ENCODE assay signal across 12 cellular contexts in the genomic region with DNA sequence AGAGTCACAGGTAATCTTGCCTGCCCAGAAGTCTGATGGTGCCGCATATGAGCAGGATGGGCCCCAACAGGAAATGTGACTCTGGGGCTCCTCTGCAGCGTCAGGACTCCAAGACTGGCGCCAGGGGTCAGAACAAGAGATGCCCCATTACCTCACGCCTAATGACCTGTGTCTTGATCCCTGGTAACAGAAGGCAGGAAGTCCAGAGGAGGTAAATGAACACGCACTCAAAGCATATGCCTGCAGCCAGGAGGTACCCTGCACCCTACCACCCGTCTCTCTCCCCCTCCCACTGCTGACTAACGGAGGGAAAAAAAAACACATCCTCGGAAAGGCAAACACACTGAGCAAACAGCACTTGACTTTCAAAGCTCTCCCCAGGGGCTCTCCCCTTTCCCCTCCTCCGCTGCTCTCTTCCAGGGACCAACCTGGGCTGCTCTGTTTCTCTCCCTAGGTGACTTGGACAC. TPM values are rescaled to one million over a fixed set of nuclear protein-coding genes. Genes with fewer than 3 reads are reported as not detected.
DNase-seq lines count a peak whose midpoint lies in the region; ATAC-seq, FAIRE-seq and TF ChIP-seq lines count a peak whose summit lies in the region.
"Had no signal": no experiment of that assay in that cellular context is flagged by ENCODE, and none has a peak within 500 bp of the region (broad histone marks: within the 10 kb centered on the region; RNA-seq: fewer than 3 reads in every experiment).

No MANE protein-coding gene starts in this region.

- ATAC-seq in GM23338 (peak; percentile 87), GM21390 (IDR thresholded peaks at IDR 0.05; ENCODE audit: unreplicated experiment) (no peak)

- DNase-seq in GM23338 (ENCODE audit: low spot score) (peak; percentile 48), NCI-H187 treated with DMSO at 0.1 percent for 48 hours (lab: John Stamatoyannopoulos, UW) (peak; percentile 97), SHP77 treated with DMSO at 0.1 percent for 48 hours (lab: John Stamatoyannopoulos, UW) (peak; percentile 23), nephron progenitor cell (peak; percentile 36), NOMO-1 treated with dmso at 0.1 percent for 144 hours (lab: John Stamatoyannopoulos, UW; ENCODE audit: unreplicated experiment) (no peak), GM10266 (ENCODE audit: extremely low spot score) (no peak), GM12892 (ENCODE audit: insufficient read length) (no peak)
- DNase-seq: MV-4-11, occipital lobe, transverse colon had no signal

- no peaks in the 10 kb centered on the region for H3F3A ChIP-seq in GM23338 (replicated peaks; ENCODE audit: low read depth)

- no peak for TF ChIP-seq POLR2A in GM12892 (IDR thresholded peaks at IDR 0.05; ENCODE audit: low read depth, low read length)

- H3K4me3 ChIP-seq in GM23338: no peak overlapping the region
- H3K4me3 ChIP-seq: SK-N-MC, transverse colon had no signal

- H3K4me1 Mint-ChIP-seq in GM23338 (peaks cover 19% of the 10 kb centered on the region), nephron progenitor cell (peaks cover 56% of the 10 kb centered on the region)

- H3K9me3 Mint-ChIP-seq in GM23338 (no peaks in the 10 kb centered on the region; the same call in 1 of the 3 replicates), nephron progenitor cell (peaks cover 4% of the 10 kb centered on the region)

- no peak for FAIRE-seq in GM12892 (lab: Jason Lieb, UNC)

- H3K4me3 Mint-ChIP-seq in GM23338 (no peak overlapping the region; the same call in 2 of the 3 replicates), nephron progenitor cell (peak overlapping the region; percentile 21)

- peak overlapping the region; percentile 67 for H3K4me2 ChIP-seq in GM23338

- no peaks in the 10 kb centered on the region for H3K79me2 ChIP-seq in GM23338 (replicated peaks; ENCODE audit: insufficient read depth)

- H3K36me3 ChIP-seq in GM23338 (ENCODE audit: insufficient read depth): no peaks in the 10 kb centered on the region
- H3K36me3 ChIP-seq: transverse colon had no signal

- H3K36me3 Mint-ChIP-seq in GM23338 (ENCODE audit: low read depth): peaks cover 4% of the 10 kb centered on the region; the same call in 1 of the 3 replicates
- no peaks in the 10 kb centered on the region for H3K36me3 Mint-ChIP-seq in nephron progenitor cell (ENCODE audit: low read depth)

- H3K4me1 ChIP-seq in GM23338 (ENCODE audit: insufficient read depth): peaks cover 9% of the 10 kb centered on the region
- H3K4me1 ChIP-seq: transverse colon had no signal

- peaks cover 28% of the 10 kb centered on the region for H3K27me3 ChIP-seq in GM23338 (ENCODE audit: insufficient read depth)

- H3K27ac Mint-ChIP-seq in GM23338 (no peak overlapping the region), nephron progenitor cell (no peak overlapping the region)

- 0 out of 2 replicates have a peak overlapping the region, but pooled peaks have one; percentile 13 for H2AFZ ChIP-seq in GM23338

- H3K27me3 Mint-ChIP-seq in GM23338 (ENCODE audit: insufficient read depth, low read depth, poor library complexity) (peaks cover 41% of the 10 kb centered on the region), nephron progenitor cell (ENCODE audit: low read depth, poor library complexity) (peaks cover 36% of the 10 kb centered on the region)

- TF ChIP-seq CTCF in GM23338 (conservative IDR thresholded peaks at IDR 0.05; ENCODE audit: low read depth in 2 of 2): no peak
- TF ChIP-seq CTCF in nephron progenitor cell (IDR thresholded peaks at IDR 0.05): no peak
- no peak for TF ChIP-seq CTCF in GM10266 (IDR thresholded peaks at IDR 0.05; ENCODE audit: control insufficient read depth, insufficient read depth, low read depth, missing control alignments)

- H3K9me2 ChIP-seq in GM23338 (ENCODE audit: insufficient read depth): no peaks in the 10 kb centered on the region

- no peak overlapping the region for H3K27ac ChIP-seq in GM23338 (ENCODE audit: low read depth)
- H3K27ac ChIP-seq: SK-N-MC, transverse colon had no signal

- H4K20me1 ChIP-seq in GM23338 (replicated peaks; ENCODE audit: insufficient read depth): no peaks in the 10 kb centered on the region; the same call in 1 of the 2 replicates

TF ChIP-seq in GM23338, 12 proteins besides CTCF, POLR2A, EP300 and RAD21 (continues in another document):
- TF ChIP-seq, protein P1, sequence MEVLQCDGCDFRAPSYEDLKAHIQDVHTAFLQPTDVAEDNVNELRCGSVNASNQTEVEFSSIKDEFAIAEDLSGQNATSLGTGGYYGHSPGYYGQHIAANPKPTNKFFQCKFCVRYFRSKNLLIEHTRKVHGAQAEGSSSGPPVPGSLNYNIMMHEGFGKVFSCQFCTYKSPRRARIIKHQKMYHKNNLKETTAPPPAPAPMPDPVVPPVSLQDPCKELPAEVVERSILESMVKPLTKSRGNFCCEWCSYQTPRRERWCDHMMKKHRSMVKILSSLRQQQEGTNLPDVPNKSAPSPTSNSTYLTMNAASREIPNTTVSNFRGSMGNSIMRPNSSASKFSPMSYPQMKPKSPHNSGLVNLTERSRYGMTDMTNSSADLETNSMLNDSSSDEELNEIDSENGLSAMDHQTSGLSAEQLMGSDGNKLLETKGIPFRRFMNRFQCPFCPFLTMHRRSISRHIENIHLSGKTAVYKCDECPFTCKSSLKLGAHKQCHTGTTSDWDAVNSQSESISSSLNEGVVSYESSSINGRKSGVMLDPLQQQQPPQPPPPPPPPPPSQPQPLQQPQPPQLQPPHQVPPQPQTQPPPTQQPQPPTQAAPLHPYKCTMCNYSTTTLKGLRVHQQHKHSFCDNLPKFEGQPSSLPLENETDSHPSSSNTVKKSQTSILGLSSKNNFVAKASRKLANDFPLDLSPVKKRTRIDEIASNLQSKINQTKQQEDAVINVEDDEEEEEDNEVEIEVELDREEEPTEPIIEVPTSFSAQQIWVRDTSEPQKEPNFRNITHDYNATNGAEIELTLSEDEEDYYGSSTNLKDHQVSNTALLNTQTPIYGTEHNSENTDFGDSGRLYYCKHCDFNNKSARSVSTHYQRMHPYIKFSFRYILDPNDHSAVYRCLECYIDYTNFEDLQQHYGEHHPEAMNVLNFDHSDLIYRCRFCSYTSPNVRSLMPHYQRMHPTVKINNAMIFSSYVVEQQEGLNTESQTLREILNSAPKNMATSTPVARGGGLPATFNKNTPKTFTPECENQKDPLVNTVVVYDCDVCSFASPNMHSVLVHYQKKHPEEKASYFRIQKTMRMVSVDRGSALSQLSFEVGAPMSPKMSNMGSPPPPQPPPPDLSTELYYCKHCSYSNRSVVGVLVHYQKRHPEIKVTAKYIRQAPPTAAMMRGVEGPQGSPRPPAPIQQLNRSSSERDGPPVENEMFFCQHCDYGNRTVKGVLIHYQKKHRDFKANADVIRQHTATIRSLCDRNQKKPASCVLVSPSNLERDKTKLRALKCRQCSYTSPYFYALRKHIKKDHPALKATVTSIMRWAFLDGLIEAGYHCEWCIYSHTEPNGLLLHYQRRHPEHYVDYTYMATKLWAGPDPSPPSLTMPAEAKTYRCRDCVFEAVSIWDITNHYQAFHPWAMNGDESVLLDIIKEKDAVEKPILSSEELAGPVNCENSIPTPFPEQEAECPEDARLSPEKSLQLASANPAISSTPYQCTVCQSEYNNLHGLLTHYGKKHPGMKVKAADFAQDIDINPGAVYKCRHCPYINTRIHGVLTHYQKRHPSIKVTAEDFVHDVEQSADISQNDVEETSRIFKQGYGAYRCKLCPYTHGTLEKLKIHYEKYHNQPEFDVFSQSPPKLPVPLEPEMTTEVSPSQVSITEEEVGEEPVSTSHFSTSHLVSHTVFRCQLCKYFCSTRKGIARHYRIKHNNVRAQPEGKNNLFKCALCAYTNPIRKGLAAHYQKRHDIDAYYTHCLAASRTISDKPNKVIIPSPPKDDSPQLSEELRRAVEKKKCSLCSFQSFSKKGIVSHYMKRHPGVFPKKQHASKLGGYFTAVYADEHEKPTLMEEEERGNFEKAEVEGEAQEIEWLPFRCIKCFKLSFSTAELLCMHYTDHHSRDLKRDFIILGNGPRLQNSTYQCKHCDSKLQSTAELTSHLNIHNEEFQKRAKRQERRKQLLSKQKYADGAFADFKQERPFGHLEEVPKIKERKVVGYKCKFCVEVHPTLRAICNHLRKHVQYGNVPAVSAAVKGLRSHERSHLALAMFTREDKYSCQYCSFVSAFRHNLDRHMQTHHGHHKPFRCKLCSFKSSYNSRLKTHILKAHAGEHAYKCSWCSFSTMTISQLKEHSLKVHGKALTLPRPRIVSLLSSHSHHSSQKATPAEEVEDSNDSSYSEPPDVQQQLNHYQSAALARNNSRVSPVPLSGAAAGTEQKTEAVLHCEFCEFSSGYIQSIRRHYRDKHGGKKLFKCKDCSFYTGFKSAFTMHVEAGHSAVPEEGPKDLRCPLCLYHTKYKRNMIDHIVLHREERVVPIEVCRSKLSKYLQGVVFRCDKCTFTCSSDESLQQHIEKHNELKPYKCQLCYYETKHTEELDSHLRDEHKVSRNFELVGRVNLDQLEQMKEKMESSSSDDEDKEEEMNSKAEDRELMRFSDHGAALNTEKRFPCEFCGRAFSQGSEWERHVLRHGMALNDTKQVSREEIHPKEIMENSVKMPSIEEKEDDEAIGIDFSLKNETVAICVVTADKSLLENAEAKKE (CRISPR knock-in tag; IDR thresholded peaks at IDR 0.05): no peak
- no peak for TF ChIP-seq STAT1 (IDR thresholded peaks at IDR 0.05; ENCODE audit: unreplicated experiment)
- TF ChIP-seq ZNF331 (CRISPR knock-in tag; IDR thresholded peaks at IDR 0.05; ENCODE audit: low read depth): no peak
- TF ChIP-seq JUNB (IDR thresholded peaks at IDR 0.05; ENCODE audit: unreplicated experiment): no peak

RNA-seq across cellular contexts. Expression of gene ABCC8, which starts 37.3 kb away (rescaled TPM):
- 2.4 and 3.4 TPM in 2 replicates for total RNA-seq in GM23338 (2014; rRNA removed; shearing (Covaris generic))
- 1.5 and 2.0 TPM in 2 replicates for polyA plus RNA-seq in GM23338 (2016; fragmentation: Nextera tagmentation; extraction: Ambion mirVana)
- not detected for polyA plus RNA-seq in GM12892 (2012; ENCODE audit: missing spikeins)

RNA-seq across cellular contexts. Expression of gene KCNJ11, which starts 50.9 kb away (rescaled TPM):
- 5.9 and 7.9 TPM in 2 replicates for total RNA-seq in GM23338 (2014; rRNA removed; shearing (Covaris generic))
- 0.89 and 2.2 TPM in 2 replicates for polyA plus RNA-seq in GM23338 (2016; fragmentation: Nextera tagmentation; extraction: Ambion mirVana)
- 0.55 TPM for polyA plus RNA-seq in GM12892 (2012; ENCODE audit: missing spikeins)

Comparison
In these comparisons a context has a peak if more than half of its experiments do, and no peak if none do; other contexts are left out.
1. DNase-seq: peak in GM23338 (single experiment), NCI-H187 treated with DMSO at 0.1 percent for 48 hours (single experiment), SHP77 treated with DMSO at 0.1 percent for 48 hours (single experiment) and nephron progenitor cell (single experiment); none in NOMO-1 treated with dmso at 0.1 percent for 144 hours (single experiment), GM10266 (single experiment) and GM12892 (single experiment).